In the genomic region with DNA sequence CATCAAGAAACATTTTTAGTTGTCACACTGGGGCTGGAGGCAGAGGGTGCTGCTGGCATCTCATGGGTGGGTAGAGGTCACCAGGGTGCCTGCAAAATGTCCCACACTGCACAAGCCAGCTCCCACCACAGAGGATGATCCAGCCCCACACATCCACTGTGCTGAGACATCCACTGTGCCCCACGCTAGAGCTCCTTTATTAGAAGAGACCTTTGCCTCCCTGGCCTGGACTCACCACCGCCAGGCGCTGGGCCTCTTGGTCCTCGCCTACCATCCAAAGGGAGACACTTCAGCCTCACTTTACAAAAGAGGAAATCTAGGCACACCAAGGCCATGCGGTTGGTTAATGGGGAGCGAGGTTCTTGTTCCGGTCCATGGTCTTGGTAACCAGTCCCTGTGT, we compare ENCODE assay signal across 18 cellular contexts. TPM values are rescaled to one million over a fixed set of nuclear protein-coding genes. Genes with fewer than 3 reads are reported as not detected.
"Had no signal": no experiment of that assay in that cellular context is flagged by ENCODE, and none has a peak within 500 bp of the region (broad histone marks: within the 10 kb centered on the region; RNA-seq: fewer than 3 reads in every experiment).

No MANE protein-coding gene starts in this region.

- H3K9me3 ChIP-seq: gastroesophageal sphincter, heart right ventricle, neutrophil, transverse colon had no signal

- ATAC-seq: activated CD8-positive, alpha-beta memory T cell treated with anti-CD3 and anti-CD28 coated beads, Interleukin-2, amount 10 ng/mL, durations not matched to agents 7 days and 5 days; gastroesophageal sphincter; naive thymus-derived CD8-positive, alpha-beta T cell; T-cell had no signal

- FAIRE-seq: bronchial epithelial cell had no signal

- H3K9me3 Mint-ChIP-seq: activated B cell treated with CpG ODN at 0.5 μM for 24 hours; activated CD4-positive, alpha-beta memory T cell treated with anti-CD3 and anti-CD28 coated beads, Interleukin-2, amount 10 ng/mL, durations not matched to agents 7 days and 5 days; activated naive CD4-positive, alpha-beta T cell treated with anti-CD3 and anti-CD28 coated beads for 36 hours; activated naive CD8-positive, alpha-beta T cell treated with anti-CD3 and anti-CD28 coated beads, Interleukin-2, amount 50 U/mL, for 24 hours; activated T-helper 17 cell treated with anti-CD3 and anti-CD28 coated beads, Interleukin-2, amount 50 U/mL, for 72 hours; naive thymus-derived CD8-positive, alpha-beta T cell; stimulated activated naive CD8-positive, alpha-beta T cell treated with anti-CD3 and anti-CD28 coated beads, Interleukin-15, Interleukin-2, amounts not matched to agents 100 ng/mL and 50 ng/mL, for 24 hours; T-cell had no signal

- H3K36me3 Mint-ChIP-seq: activated CD8-positive, alpha-beta memory T cell treated with anti-CD3 and anti-CD28 coated beads, Interleukin-2, amount 10 ng/mL, durations not matched to agents 7 days and 5 days; T-cell had no signal

- H3K4me3 ChIP-seq: gastroesophageal sphincter, heart right ventricle, transverse colon had no signal

- H3K4me1 Mint-ChIP-seq: activated B cell treated with CpG ODN at 0.5 μM for 24 hours; activated CD4-positive, alpha-beta memory T cell treated with anti-CD3 and anti-CD28 coated beads, Interleukin-2, amount 10 ng/mL, durations not matched to agents 7 days and 5 days; activated CD8-positive, alpha-beta memory T cell treated with anti-CD3 and anti-CD28 coated beads, Interleukin-2, amount 10 ng/mL, durations not matched to agents 7 days and 5 days had no signal

- H3K36me3 ChIP-seq: gastroesophageal sphincter, heart right ventricle, neutrophil, transverse colon had no signal

- H3K27ac ChIP-seq: gastroesophageal sphincter, neutrophil, transverse colon had no signal

- H3K4me3 Mint-ChIP-seq: activated B cell treated with CpG ODN at 0.5 μM for 24 hours; activated CD4-positive, alpha-beta memory T cell treated with anti-CD3 and anti-CD28 coated beads, Interleukin-2, amount 10 ng/mL, durations not matched to agents 7 days and 5 days; activated CD8-positive, alpha-beta memory T cell treated with anti-CD3 and anti-CD28 coated beads, Interleukin-2, amount 10 ng/mL, durations not matched to agents 7 days and 5 days; activated naive CD4-positive, alpha-beta T cell treated with anti-CD3 and anti-CD28 coated beads for 36 hours; activated naive CD8-positive, alpha-beta T cell treated with anti-CD3 and anti-CD28 coated beads, Interleukin-2, amount 50 U/mL, for 24 hours; activated T-helper 17 cell treated with anti-CD3 and anti-CD28 coated beads, Interleukin-2, amount 50 U/mL, for 72 hours; naive thymus-derived CD8-positive, alpha-beta T cell; stimulated activated naive CD8-positive, alpha-beta T cell treated with anti-CD3 and anti-CD28 coated beads, Interleukin-15, Interleukin-2, amounts not matched to agents 100 ng/mL and 50 ng/mL, for 24 hours; T-cell had no signal

- H3K27ac Mint-ChIP-seq: activated B cell treated with CpG ODN at 0.5 μM for 24 hours; activated CD4-positive, alpha-beta memory T cell treated with anti-CD3 and anti-CD28 coated beads, Interleukin-2, amount 10 ng/mL, durations not matched to agents 7 days and 5 days; activated CD8-positive, alpha-beta memory T cell treated with anti-CD3 and anti-CD28 coated beads, Interleukin-2, amount 10 ng/mL, durations not matched to agents 7 days and 5 days; activated naive CD4-positive, alpha-beta T cell treated with anti-CD3 and anti-CD28 coated beads for 36 hours; activated naive CD8-positive, alpha-beta T cell treated with anti-CD3 and anti-CD28 coated beads, Interleukin-2, amount 50 U/mL, for 24 hours; activated T-helper 17 cell treated with anti-CD3 and anti-CD28 coated beads, Interleukin-2, amount 50 U/mL, for 72 hours; naive thymus-derived CD8-positive, alpha-beta T cell; stimulated activated naive CD8-positive, alpha-beta T cell treated with anti-CD3 and anti-CD28 coated beads, Interleukin-15, Interleukin-2, amounts not matched to agents 100 ng/mL and 50 ng/mL, for 24 hours; T-cell had no signal

- DNase-seq: activated B cell treated with CpG ODN at 0.5 μM for 24 hours; activated CD4-positive, alpha-beta memory T cell treated with anti-CD3 and anti-CD28 coated beads, Interleukin-2, amount 10 ng/mL, durations not matched to agents 7 days and 5 days; activated CD4-positive, alpha-beta T cell treated with anti-CD3 and anti-CD28 coated beads for 48 hours; activated CD8-positive, alpha-beta memory T cell treated with anti-CD3 and anti-CD28 coated beads, Interleukin-2, amount 10 ng/mL, durations not matched to agents 7 days and 5 days; activated naive CD4-positive, alpha-beta T cell treated with anti-CD3 and anti-CD28 coated beads for 36 hours; activated naive CD8-positive, alpha-beta T cell treated with anti-CD3 and anti-CD28 coated beads, Interleukin-2, amount 50 U/mL, for 24 hours; cerebellar nuclear complex; effector CD4-positive, alpha-beta T cell; naive thymus-derived CD8-positive, alpha-beta T cell; retina; T-cell; transverse colon had no signal

RNA-seq across cellular contexts. Expression of a gene that starts 3.4 kb away (rescaled TPM):
- total RNA-seq: activated B cell treated with CpG ODN at 0.5 μM for 24 hours; activated CD4-positive, alpha-beta memory T cell treated with anti-CD3 and anti-CD28 coated beads, Interleukin-2, amount 10 ng/mL, durations not matched to agents 7 days and 5 days; activated CD8-positive, alpha-beta memory T cell treated with anti-CD3 and anti-CD28 coated beads, Interleukin-2, amount 10 ng/mL, durations not matched to agents 7 days and 5 days; activated naive CD4-positive, alpha-beta T cell treated with anti-CD3 and anti-CD28 coated beads for 36 hours; naive thymus-derived CD8-positive, alpha-beta T cell had no signal
- polyA plus RNA-seq: naive thymus-derived CD8-positive, alpha-beta T cell had no signal
